17 cellular contexts compared by ENCODE assay signal in the genomic region with DNA sequence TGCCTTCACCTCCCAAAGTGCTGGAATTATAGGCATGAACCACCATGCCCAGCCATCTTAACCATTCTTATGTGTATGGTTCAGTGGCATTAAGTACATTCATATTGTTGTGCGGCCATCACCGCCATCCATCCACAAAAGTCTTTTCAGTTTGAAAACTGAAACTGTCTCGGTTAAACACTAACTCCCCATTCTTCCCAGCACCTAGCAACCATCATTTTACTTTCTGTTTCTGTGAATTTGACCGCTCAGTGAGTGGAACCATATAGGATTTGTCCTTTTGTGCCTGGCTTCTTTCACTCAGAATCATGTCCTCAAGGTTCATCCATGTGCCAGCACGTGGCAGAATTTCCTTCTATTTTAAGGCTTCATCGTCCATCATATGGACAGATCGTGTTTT.
"Had no signal": no experiment of that assay in that cellular context is flagged by ENCODE, and none has a peak within 500 bp of the region (broad histone marks: within the 10 kb centered on the region; RNA-seq: fewer than 3 reads in every experiment).

No MANE protein-coding gene starts in this region.

- H3K27me3 Mint-ChIP-seq: activated CD8-positive, alpha-beta T cell treated with anti-CD3 and anti-CD28 coated beads for 36 hours; activated naive CD4-positive, alpha-beta T cell treated with anti-CD3 and anti-CD28 coated beads, Interleukin-2, amount 50 U/mL, for 24 hours; dendritic cell treated with granulocyte-macrophage colony-stimulating factor and Interleukin-4, amounts not matched to agents 40 ng/mL and 50 ng/mL, for 4 days; naive B cell; stimulated activated naive CD8-positive, alpha-beta T cell treated with anti-CD3 and anti-CD28 coated beads, Interleukin-15, amount 100 ng/mL, for 72 hours; T-helper 17 cell had no signal

- ATAC-seq: activated CD8-positive, alpha-beta T cell treated with anti-CD3 and anti-CD28 coated beads for 36 hours; activated T-cell treated with anti-CD3 and anti-CD28 coated beads, Interleukin-2, amount 50 U/mL, for 4 hours; esophagus mucosa; mucosa of descending colon; psoas muscle; right cardiac atrium; stimulated activated naive CD8-positive, alpha-beta T cell treated with anti-CD3 and anti-CD28 coated beads, Interleukin-15, amount 100 ng/mL, for 72 hours; T-helper 17 cell had no signal

- DNase-seq: activated CD8-positive, alpha-beta memory T cell treated with anti-CD3 and anti-CD28 coated beads, Interleukin-2, amount 50 U/mL, for 4 hours; activated CD8-positive, alpha-beta T cell treated with anti-CD3 and anti-CD28 coated beads for 36 hours; activated gamma-delta T cell; activated T-cell treated with anti-CD3 and anti-CD28 coated beads, Interleukin-2, amount 50 U/mL, for 4 hours; amygdala; effector CD8-positive, alpha-beta T cell; mesenchymal stem cell; mucosa of descending colon; naive B cell; right cardiac atrium; stimulated activated naive CD8-positive, alpha-beta T cell treated with anti-CD3 and anti-CD28 coated beads, Interleukin-15, amount 100 ng/mL, for 72 hours; T-helper 17 cell; transverse colon had no signal

- H3K4me3 Mint-ChIP-seq: activated CD8-positive, alpha-beta T cell treated with anti-CD3 and anti-CD28 coated beads for 36 hours; activated naive CD4-positive, alpha-beta T cell treated with anti-CD3 and anti-CD28 coated beads, Interleukin-2, amount 50 U/mL, for 24 hours; activated T-cell treated with anti-CD3 and anti-CD28 coated beads, Interleukin-2, amount 50 U/mL, for 4 hours; dendritic cell treated with granulocyte-macrophage colony-stimulating factor and Interleukin-4, amounts not matched to agents 40 ng/mL and 50 ng/mL, for 4 days; naive B cell; stimulated activated naive CD8-positive, alpha-beta T cell treated with anti-CD3 and anti-CD28 coated beads, Interleukin-15, amount 100 ng/mL, for 72 hours; T-helper 17 cell had no signal

- H3K9me3 Mint-ChIP-seq: activated CD8-positive, alpha-beta T cell treated with anti-CD3 and anti-CD28 coated beads for 36 hours; activated naive CD4-positive, alpha-beta T cell treated with anti-CD3 and anti-CD28 coated beads, Interleukin-2, amount 50 U/mL, for 24 hours; activated T-cell treated with anti-CD3 and anti-CD28 coated beads, Interleukin-2, amount 50 U/mL, for 4 hours; dendritic cell treated with granulocyte-macrophage colony-stimulating factor and Interleukin-4, amounts not matched to agents 40 ng/mL and 50 ng/mL, for 4 days; naive B cell; stimulated activated naive CD8-positive, alpha-beta T cell treated with anti-CD3 and anti-CD28 coated beads, Interleukin-15, amount 100 ng/mL, for 72 hours had no signal

- H3K27ac Mint-ChIP-seq: activated CD8-positive, alpha-beta T cell treated with anti-CD3 and anti-CD28 coated beads for 36 hours; dendritic cell treated with granulocyte-macrophage colony-stimulating factor and Interleukin-4, amounts not matched to agents 40 ng/mL and 50 ng/mL, for 4 days; T-helper 17 cell had no signal
